ENCODE assay signal across 16 cellular contexts in the genomic region with DNA sequence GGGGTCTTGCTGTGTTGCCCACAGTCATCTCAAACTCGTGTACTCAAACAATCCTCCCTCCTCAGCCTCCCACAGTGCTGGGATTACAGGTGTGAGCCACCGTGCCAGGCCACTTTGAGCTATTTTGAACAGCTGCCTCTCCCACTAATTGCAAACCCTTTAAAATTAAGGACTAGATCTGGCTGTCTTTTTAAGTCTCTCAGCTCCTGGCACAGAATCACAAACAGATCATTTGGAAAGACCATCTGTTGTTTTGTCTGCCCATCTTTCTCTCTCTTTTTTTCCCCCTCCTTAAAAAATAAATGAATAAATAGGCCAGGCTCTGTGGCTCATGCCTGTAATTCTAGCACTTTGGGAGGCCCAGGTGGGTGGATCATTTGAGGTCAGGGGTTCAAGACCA. TPM values are rescaled to one million over a fixed set of nuclear protein-coding genes. Genes with fewer than 3 reads are reported as not detected.
DNase-seq lines count a peak whose midpoint lies in the region; ATAC-seq lines count a peak whose summit lies in the region.
"Had no signal": no experiment of that assay in that cellular context is flagged by ENCODE, and none has a peak within 500 bp of the region (broad histone marks: within the 10 kb centered on the region; RNA-seq: fewer than 3 reads in every experiment).

No MANE protein-coding gene starts in this region.

- ATAC-seq in HG03442 (IDR thresholded peaks at IDR 0.05; ENCODE audit: unreplicated experiment) = no peak
- ATAC-seq: activated CD8-positive, alpha-beta T cell treated with anti-CD3 and anti-CD28 coated beads, Interleukin-2, amount 10 ng/mL, durations not matched to agents 7 days and 5 days; activated naive CD4-positive, alpha-beta T cell treated with anti-CD3 and anti-CD28 coated beads, Interleukin-2, amount 50 U/mL, for 72 hours; natural killer cell had no signal

- intact Hi-C loops in posterior vena cava (cut with DNase I) = no loop called here

- DNase-seq in DMS 273 treated with DMSO at 0.1 percent for 48 hours (lab: John Stamatoyannopoulos, UW) (peak; percentile 94), NCI-H446 (lab: John Stamatoyannopoulos, UW) (peak; percentile 36 to 84), cerebellum (ENCODE audit: low spot score) (peak; percentile 71), posterior vena cava (ENCODE audit: low spot score) (peak; percentile 7), foreskin melanocyte (no peak), putamen (ENCODE audit: low spot score) (no peak)
- DNase-seq in activated naive CD4-positive, alpha-beta T cell treated with Interleukin-2 at 50 U/mL for 16 hours = no peak
- DNase-seq: activated CD8-positive, alpha-beta T cell treated with anti-CD3 and anti-CD28 coated beads, Interleukin-2, amount 10 ng/mL, durations not matched to agents 7 days and 5 days; activated T-cell treated with anti-CD3 and anti-CD28 coated beads, Interleukin-2, amount 50 U/mL, for 24 hours; Karpas-422; natural killer cell; NCI-H1048; NCI-H2107; NK-92 treated with Interleukin-12 subunit alpha and Interleukin-12 subunit beta, amount 100 ng/mL, for 24 hours had no signal

RNA-seq across cellular contexts. Expression of a gene that starts 10.9 kb away (rescaled TPM):
- 47.9 TPM for total RNA-seq in cerebellum
- total RNA-seq in posterior vena cava = 100 to 1,000 TPM; 230 to 241 TPM

RNA-seq across cellular contexts. Expression of a gene that starts 23.9 kb away (rescaled TPM):
- total RNA-seq in cerebellum (6.5 TPM), posterior vena cava (100 to 1,000 TPM; 733 to 737 TPM)

RNA-seq across cellular contexts. Expression of a gene that starts 59.6 kb away (rescaled TPM):
- total RNA-seq in cerebellum (210 TPM), posterior vena cava (10 to 100 TPM; 69.6 to 70.1 TPM)

Comparison
In these comparisons a context has a peak if more than half of its experiments do, and no peak if none do; other contexts are left out.
1. DNase-seq: peak in DMS 273 treated with DMSO at 0.1 percent for 48 hours (single experiment), NCI-H446 (2 of 2), cerebellum (single experiment) and posterior vena cava (single experiment); none in foreskin melanocyte (single experiment), putamen (single experiment) and activated naive CD4-positive, alpha-beta T cell treated with Interleukin-2 at 50 U/mL for 16 hours (single experiment).
2. RNA of a gene that starts 23.9 kb away (total RNA-seq): 733 to 737 TPM in posterior vena cava; 6.5 TPM in cerebellum (single experiment); every median in the first group is over 10 times any median in the second.